Comparison of ENCODE assay signal across 8 cellular contexts in the genomic region with DNA sequence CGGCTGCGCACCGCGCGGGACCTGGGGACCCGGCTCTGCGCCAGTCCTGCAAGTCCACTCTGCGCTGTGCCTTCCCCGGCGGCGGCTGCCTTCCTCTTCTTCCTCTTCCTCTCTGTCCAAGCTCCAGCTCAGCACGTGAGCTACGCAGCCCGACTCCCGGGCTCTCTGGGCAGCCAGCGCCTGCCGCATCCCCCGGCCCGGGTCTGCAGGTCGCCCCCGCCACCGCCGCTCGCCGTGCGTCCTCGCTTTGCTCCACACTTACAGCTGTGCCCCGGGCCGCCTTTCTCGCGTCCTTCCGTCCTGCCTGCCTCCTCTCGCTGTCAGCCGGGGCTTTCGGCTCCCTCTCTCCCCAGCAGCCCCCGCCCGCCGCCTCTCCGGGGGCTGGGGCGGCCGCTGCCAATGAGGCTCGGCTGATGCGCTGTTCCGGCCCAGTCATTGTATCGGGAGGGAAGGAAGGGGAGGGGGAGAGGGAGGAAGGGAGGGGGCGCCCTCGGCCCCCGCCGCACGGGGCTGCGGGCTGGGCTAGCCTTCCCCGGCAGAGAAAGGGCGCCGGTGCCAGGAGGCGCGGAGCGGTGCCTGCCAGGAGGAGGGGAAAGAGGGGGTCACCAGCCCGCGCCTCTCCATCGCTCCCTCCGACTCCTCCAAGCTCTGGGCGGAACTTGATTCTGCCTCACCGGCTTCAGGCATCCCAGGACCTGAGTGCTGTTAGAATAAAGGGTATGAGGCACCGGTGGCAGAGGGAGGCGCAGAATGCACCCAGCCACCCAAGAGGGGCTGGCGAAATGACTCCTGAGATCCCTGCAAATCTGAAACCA.
A peak's percentile ranks its signal among the peaks of the same experiment; 100 is the strongest.
DNase-seq lines count a peak whose midpoint lies in the region; ATAC-seq and TF ChIP-seq lines count a peak whose summit lies in the region.

No MANE protein-coding gene starts in this region.

- H3K27me3 ChIP-seq in HUES64 (ENCODE audit: insufficient read depth, low read length) (peaks cover 61% of the 10 kb centered on the region), skeletal muscle tissue (ENCODE audit: control insufficient read depth in 3 of 3, insufficient read depth in 3 of 3, low read length in 3 of 3) (peaks cover 8 to 28% (median 18%) of the 10 kb centered on the region in 3 donors)

- no peak for ATAC-seq in GM19395 (IDR thresholded peaks at IDR 0.05; ENCODE audit: unreplicated experiment)

- H3K9me3 ChIP-seq in HUES64 (ENCODE audit: insufficient read depth, low read depth, low read length) = no peaks in the 10 kb centered on the region
- H3K9me3 ChIP-seq in skeletal muscle tissue (ENCODE audit: control insufficient read depth in 3 of 3, low read length in 3 of 3) = peaks cover 0 to 2% (median 0%) of the 10 kb centered on the region in 3 donors

- H3K36me3 ChIP-seq in HUES64 (ENCODE audit: insufficient read depth, low read length) = no peaks in the 10 kb centered on the region
- no peaks in the 10 kb centered on the region for H3K36me3 ChIP-seq in skeletal muscle tissue (ENCODE audit: control insufficient read depth in 3 of 3, insufficient read depth in 3 of 3, low read length in 3 of 3)

- POLR2A ChIA-PET in MCF 10A (lab: Yijun Ruan, JAX) = interaction anchor here (0.6 to 5.6 kb wide), 7 partner anchors 10 to 172 kb away, joined by 3 to 55 read pairs (median 6); no protein-coding TSS in a partner anchor

- under 1% methylated on average over 66 of the region's 66 CpGs for WGBS in HUES64

- peak overlapping the region; percentile 63 for H3K9ac ChIP-seq in HUES64 (ENCODE audit: low read depth, low read length)
- peak overlapping the region in 1 of 3 donors; percentile 8 for H3K9ac ChIP-seq in skeletal muscle tissue (ENCODE audit: low read depth in 1 of 3, low read length in 3 of 3)

- H3K27ac ChIP-seq in HUES64 (ENCODE audit: low read depth, low read length) (no peak overlapping the region), skeletal muscle tissue (ENCODE audit: low read depth, low read length) (no peak overlapping the region)

- peaks cover 16% of the 10 kb centered on the region for H3K4me1 Mint-ChIP-seq in MCF 10A (ENCODE audit: insufficient read depth, unreplicated experiment)

- BruUV-seq in MCF 10A (replicated peaks; lab: Mats Ljungman, UMichigan) = no TSS peak

- H3K27me3 Mint-ChIP-seq in MCF 10A (ENCODE audit: insufficient read depth, unreplicated experiment) = no peaks in the 10 kb centered on the region

- H3K27ac Mint-ChIP-seq in MCF 10A (ENCODE audit: low read depth, unreplicated experiment) = peak overlapping the region; percentile 87

- peak overlapping the region; percentile 78 for H3K4me3 Mint-ChIP-seq in MCF 10A (ENCODE audit: unreplicated experiment)

- H3K4me1 ChIP-seq in HUES64 (ENCODE audit: insufficient read depth, low read length) (peaks cover 8% of the 10 kb centered on the region), skeletal muscle tissue (ENCODE audit: control insufficient read depth in 3 of 3, insufficient read depth in 3 of 3, low read length in 3 of 3) (peaks cover 5 to 8% (median 6%) of the 10 kb centered on the region in 3 donors)

- DNase-seq in MCF 10A (ENCODE audit: unreplicated experiment) (peak; percentile 27), iPS-NIHi11 (ENCODE audit: low spot score) (peak; percentile 78), EL (no peak), HK-2 (ENCODE audit: unreplicated experiment) (no peak)
- no peak for DNase-seq in effector CD4-positive, alpha-beta T cell

- CTCF ChIA-PET in MCF 10A (lab: Yijun Ruan, JAX) = interaction anchor here (0.5 to 2.3 kb wide), 6 partner anchors 17 to 133 kb away, joined by 3 to 5 read pairs (median 4); no protein-coding TSS in a partner anchor

- no peaks in the 10 kb centered on the region for H3K9me3 Mint-ChIP-seq in MCF 10A (ENCODE audit: unreplicated experiment)

- no peaks in the 10 kb centered on the region for H3K36me3 Mint-ChIP-seq in MCF 10A (ENCODE audit: insufficient read depth, unreplicated experiment)

- intact Hi-C loops in MCF 10A (cut with micrococcal nuclease) = loop anchor here (5.0 kb wide), 2 partner anchors 85 to 110 kb away; no protein-coding TSS in a partner anchor

- no peak for TF ChIP-seq CTCF in MCF 10A (IDR thresholded peaks at IDR 0.05; ENCODE audit: unreplicated experiment)

- H3K4me3 ChIP-seq in HUES64 (ENCODE audit: low read length) = peak overlapping the region; percentile 80
- H3K4me3 ChIP-seq in skeletal muscle tissue (ENCODE audit: low read length in 3 of 3) = peak overlapping the region; percentile 51 to 54 (median 52)

Comparison
In these comparisons a context has a peak if more than half of its experiments do, and no peak if none do; other contexts are left out.
1. DNase-seq: peak in MCF 10A (single experiment) and iPS-NIHi11 (single experiment); none in EL (single experiment), effector CD4-positive, alpha-beta T cell (single experiment) and HK-2 (single experiment).